23 cellular contexts compared by ENCODE assay signal in the genomic region with DNA sequence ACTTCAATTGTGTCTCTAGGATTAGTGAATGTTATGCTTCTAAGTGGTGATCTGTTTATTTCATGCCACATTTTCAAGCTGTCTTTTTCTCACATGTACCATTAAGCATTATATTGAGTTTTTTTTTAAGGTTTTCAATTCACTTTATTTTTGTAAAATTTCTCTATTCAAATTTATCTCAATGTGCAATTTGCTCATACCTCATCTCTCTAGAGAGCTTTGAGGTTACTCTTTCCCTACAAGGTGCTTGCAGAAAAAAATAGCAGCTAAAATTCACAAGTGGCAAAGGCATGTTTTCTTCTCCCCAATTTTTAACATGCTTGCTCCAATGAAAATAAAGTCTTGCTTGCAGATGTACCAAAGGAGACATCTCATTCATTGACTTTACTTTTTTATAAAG.
"Had no signal": no experiment of that assay in that cellular context is flagged by ENCODE, and none has a peak within 500 bp of the region (broad histone marks: within the 10 kb centered on the region; RNA-seq: fewer than 3 reads in every experiment).

No MANE protein-coding gene starts in this region.

- H3K9me3 Mint-ChIP-seq: dendritic cell treated with granulocyte-macrophage colony-stimulating factor and Interleukin-4, amounts not matched to agents 40 ng/mL and 50 ng/mL, for 4 days had no signal

- H3K9me3 ChIP-seq: colonic mucosa, esophagus squamous epithelium, gastrocnemius medialis, left lung, lower lobe of right lung had no signal

- H3K4me3 ChIP-seq: colonic mucosa, esophagus squamous epithelium, gastrocnemius medialis, heart right ventricle, left lung, lower lobe of right lung had no signal

- DNase-seq: colonic mucosa; cortex of kidney; effector CD8-positive, alpha-beta T cell; effector memory CD8-positive, alpha-beta T cell; endodermal cell; erythroblast; esophagus squamous epithelium; foreskin fibroblast; foreskin melanocyte; gastrocnemius medialis; glutamatergic neuron; head of caudate nucleus; heart right ventricle; hippocampal formation; left cardiac atrium; left lung; left ventricle myocardium superior; lower lobe of right lung; mesenchymal stem cell; midbrain; naive thymus-derived CD4-positive, alpha-beta T cell had no signal

- H3K4me1 Mint-ChIP-seq: endodermal cell; naive thymus-derived CD4-positive, alpha-beta T cell had no signal

- H3K36me3 ChIP-seq: colonic mucosa, esophagus squamous epithelium, gastrocnemius medialis, heart right ventricle, left lung, lower lobe of right lung had no signal

- H3K27ac Mint-ChIP-seq: dendritic cell treated with granulocyte-macrophage colony-stimulating factor and Interleukin-4, amounts not matched to agents 40 ng/mL and 50 ng/mL, for 4 days; effector memory CD8-positive, alpha-beta T cell; endodermal cell; naive thymus-derived CD4-positive, alpha-beta T cell had no signal

- H3K27ac ChIP-seq: colonic mucosa, epithelial cell of prostate, esophagus squamous epithelium, gastrocnemius medialis, heart right ventricle, left lung, lower lobe of right lung had no signal

- H3K4me3 Mint-ChIP-seq: dendritic cell treated with granulocyte-macrophage colony-stimulating factor and Interleukin-4, amounts not matched to agents 40 ng/mL and 50 ng/mL, for 4 days; effector memory CD8-positive, alpha-beta T cell; endodermal cell; naive thymus-derived CD4-positive, alpha-beta T cell had no signal

- H3K27me3 Mint-ChIP-seq: dendritic cell treated with granulocyte-macrophage colony-stimulating factor and Interleukin-4, amounts not matched to agents 40 ng/mL and 50 ng/mL, for 4 days; effector memory CD8-positive, alpha-beta T cell; naive thymus-derived CD4-positive, alpha-beta T cell had no signal

- H3K27me3 ChIP-seq: colonic mucosa, esophagus squamous epithelium, gastrocnemius medialis, heart right ventricle, left lung had no signal

- H3K4me1 ChIP-seq: colonic mucosa, esophagus squamous epithelium, gastrocnemius medialis, heart right ventricle, left lung, lower lobe of right lung had no signal

- H3K36me3 Mint-ChIP-seq: naive thymus-derived CD4-positive, alpha-beta T cell had no signal
